Comparison of ENCODE assay signal across 9 cellular contexts in the genomic region with DNA sequence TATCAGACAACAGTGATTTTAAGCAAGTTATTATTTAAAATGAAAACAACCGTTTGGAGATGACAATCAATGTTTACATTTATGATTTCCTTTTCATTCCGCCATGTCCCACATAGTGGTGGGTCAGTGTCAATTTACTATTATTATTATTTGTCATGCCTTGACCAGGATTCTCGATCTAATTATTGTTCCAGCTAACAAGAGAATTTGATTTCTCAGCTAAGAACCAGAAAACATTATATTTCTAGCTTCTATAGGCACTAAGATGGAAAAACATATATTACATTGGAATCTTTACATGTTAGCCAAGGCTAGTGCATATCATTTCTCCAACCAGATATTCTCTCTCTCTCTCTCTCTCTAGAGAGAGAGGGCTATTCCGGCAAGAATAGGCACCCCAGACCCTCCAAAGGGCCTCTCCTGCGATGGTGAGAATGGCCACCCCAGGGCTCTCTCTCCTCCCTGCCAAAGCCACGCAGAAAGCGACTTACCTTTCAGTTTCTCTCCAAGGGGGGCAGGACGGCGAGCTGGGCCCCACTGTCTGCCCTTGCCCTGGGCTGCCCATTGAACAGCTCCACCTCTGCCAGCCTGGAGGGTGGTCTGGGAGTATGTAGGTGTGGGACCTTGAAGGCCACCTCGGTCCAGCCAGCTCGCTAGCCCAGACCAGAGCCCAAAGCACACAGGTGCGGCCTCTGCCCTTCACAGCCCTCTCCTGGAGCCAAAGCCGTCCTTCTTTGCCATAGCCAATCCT. TPM values are rescaled to one million over a fixed set of nuclear protein-coding genes. Genes with fewer than 3 reads are reported as not detected.
DNase-seq lines count a peak whose midpoint lies in the region; ATAC-seq lines count a peak whose summit lies in the region.
"Had no signal": no experiment of that assay in that cellular context is flagged by ENCODE, and none has a peak within 500 bp of the region (broad histone marks: within the 10 kb centered on the region; RNA-seq: fewer than 3 reads in every experiment).

No MANE protein-coding gene starts in this region.

- H3K9me3 Mint-ChIP-seq in dendritic cell treated with granulocyte-macrophage colony-stimulating factor and Interleukin-4, amounts not matched to agents 40 ng/mL and 50 ng/mL, for 4 days = no peaks in the 10 kb centered on the region

- no peaks in the 10 kb centered on the region for H4K20me1 ChIP-seq in Karpas-422 (ENCODE audit: insufficient read depth, low read depth, low read length)

- DNase-seq in Daoy (ENCODE audit: low read depth) (peak; percentile 57), Karpas-422 (peak; percentile 69), posterior vena cava (ENCODE audit: low spot score) (peak; percentile 81), H7 (no peak), GF-D8 (lab: John Stamatoyannopoulos, UW) (no peak)

- peak overlapping the region; percentile 88 for H3K4me2 ChIP-seq in Karpas-422 (ENCODE audit: low read depth, low read length, poor library complexity, severe bottlenecking)

- peak overlapping the region; percentile 84 for H3K9ac ChIP-seq in Karpas-422 (ENCODE audit: low read length)

- peaks cover 37% of the 10 kb centered on the region for H3K79me2 ChIP-seq in Karpas-422 (ENCODE audit: low read length)

- H3K4me3 ChIP-seq in Karpas-422 (ENCODE audit: low read length) = peak overlapping the region; percentile 84
- H3K4me3 ChIP-seq in H7 (ENCODE audit: insufficient read depth, low read depth, low read length) = no peak overlapping the region

- H3K27ac ChIP-seq in Karpas-422 (ENCODE audit: low read length) = 0 out of 2 replicates have a peak overlapping the region, but pooled peaks have one; percentile 16

- H3K4me1 ChIP-seq in Karpas-422 (ENCODE audit: low read length) = peaks cover 39% of the 10 kb centered on the region

- H3K27ac Mint-ChIP-seq in dendritic cell treated with granulocyte-macrophage colony-stimulating factor and Interleukin-4, amounts not matched to agents 40 ng/mL and 50 ng/mL, for 4 days = no peak overlapping the region

- H3K36me3 ChIP-seq in Karpas-422 (ENCODE audit: insufficient read depth, low read length) (peaks cover 7% of the 10 kb centered on the region; the same call in 1 of the 2 replicates), H7 (replicated peaks; ENCODE audit: control insufficient read depth, insufficient read depth, low read length) (no peaks in the 10 kb centered on the region)

- peak overlapping the region; percentile 70 for H3K4me3 Mint-ChIP-seq in dendritic cell treated with granulocyte-macrophage colony-stimulating factor and Interleukin-4, amounts not matched to agents 40 ng/mL and 50 ng/mL, for 4 days

- no peaks in the 10 kb centered on the region for H3K9me3 ChIP-seq in Karpas-422 (ENCODE audit: low read length)

- H3K9me2 ChIP-seq in Karpas-422 (replicated peaks; ENCODE audit: insufficient read depth, low read length) = no peaks in the 10 kb centered on the region

- intact Hi-C loops in dendritic cell treated with granulocyte-macrophage colony-stimulating factor and Interleukin-4, amounts not matched to agents 40 ng/mL and 50 ng/mL, for 4 days (cut with micrococcal nuclease) = loop anchor here (5.0 to 10.0 kb wide), 2 partner anchors 55 to 288 kb away; partner anchors contain the start of genes HOXA1 and SKAP2
- intact Hi-C loops in posterior vena cava (cut with DNase I) = loop anchor here in 1 of 2 donors (10.0 kb wide), 1 partner anchor 955 kb away; no protein-coding TSS in a partner anchor

- ATAC-seq in HG03045 (IDR thresholded peaks at IDR 0.05; ENCODE audit: unreplicated experiment) = no peak
- ATAC-seq in HG02938 (IDR thresholded peaks at IDR 0.05; ENCODE audit: unreplicated experiment) = no peak

- no peaks in the 10 kb centered on the region for H3K27me3 ChIP-seq in Karpas-422 (ENCODE audit: low read length)
- H3K27me3 ChIP-seq in H7 (ENCODE audit: control insufficient read depth, insufficient read depth, low read length) = peaks cover 100% of the 10 kb centered on the region

- H3K4me1 Mint-ChIP-seq in dendritic cell treated with granulocyte-macrophage colony-stimulating factor and Interleukin-4, amounts not matched to agents 40 ng/mL and 50 ng/mL, for 4 days (ENCODE audit: low read depth) = peaks cover 57% of the 10 kb centered on the region

- no peaks in the 10 kb centered on the region for H3K36me3 Mint-ChIP-seq in dendritic cell treated with granulocyte-macrophage colony-stimulating factor and Interleukin-4, amounts not matched to agents 40 ng/mL and 50 ng/mL, for 4 days (ENCODE audit: low read depth)

- peaks cover 98% of the 10 kb centered on the region for H3K27me3 Mint-ChIP-seq in dendritic cell treated with granulocyte-macrophage colony-stimulating factor and Interleukin-4, amounts not matched to agents 40 ng/mL and 50 ng/mL, for 4 days

- H2AFZ ChIP-seq in Karpas-422 (ENCODE audit: low read length) = peak overlapping the region; percentile 91

RNA-seq across cellular contexts. Expression of gene HOXA3, which starts 2.4 kb away (rescaled TPM):
- total RNA-seq in Daoy (2014; rRNA removed; shearing (Covaris generic)) = 12.4 and 16.8 TPM in 2 replicates
- 1.3 TPM in 2 replicates for total RNA-seq in Karpas-422 (2014; rRNA removed; shearing (Covaris generic); ENCODE audit: low replicate concordance)
- 1 to 10 TPM; 7.2 to 9.3 TPM for total RNA-seq in posterior vena cava
- not detected in 2 replicates for total RNA-seq in H7 (2014; rRNA removed; shearing (Covaris generic))
- total RNA-seq: frontal cortex had no signal

RNA-seq across cellular contexts. Expression of gene HOXA6, which starts 2.4 kb away (rescaled TPM):
- total RNA-seq in Daoy (2014; rRNA removed; shearing (Covaris generic)) = 0.92 and 4.2 TPM in 2 replicates
- 3.4 and 8.4 TPM in 2 replicates for total RNA-seq in Karpas-422 (2014; rRNA removed; shearing (Covaris generic); ENCODE audit: low replicate concordance)
- total RNA-seq in posterior vena cava = 1 to 10 TPM; 8.6 to 9.1 TPM
- total RNA-seq in H7 (2014; rRNA removed; shearing (Covaris generic)) = not detected in 2 replicates
- total RNA-seq: frontal cortex had no signal

RNA-seq across cellular contexts. Expression of gene HOXA7, which starts 6.5 kb away (rescaled TPM):
- 21.7 and 24.4 TPM in 2 replicates for total RNA-seq in Daoy (2014; rRNA removed; shearing (Covaris generic))
- total RNA-seq in Karpas-422 (2014; rRNA removed; shearing (Covaris generic); ENCODE audit: low replicate concordance) = 7.5 and 10.2 TPM in 2 replicates
- 1 to 10 TPM; 6.2 to 6.7 TPM for total RNA-seq in posterior vena cava
- total RNA-seq in H7 (2014; rRNA removed; shearing (Covaris generic)) = not detected in 2 replicates
- total RNA-seq: frontal cortex had no signal

RNA-seq across cellular contexts. Expression of gene HOXA5, which starts 6.5 kb away (rescaled TPM):
- 22.6 and 41.1 TPM in 2 replicates for total RNA-seq in Daoy (2014; rRNA removed; shearing (Covaris generic))
- total RNA-seq in Karpas-422 (2014; rRNA removed; shearing (Covaris generic); ENCODE audit: low replicate concordance) = 3.6 and 4.1 TPM in 2 replicates
- total RNA-seq in posterior vena cava = 10 to 100 TPM; 11.3 to 17.6 TPM
- total RNA-seq in H7 (2014; rRNA removed; shearing (Covaris generic)) = not detected in 2 replicates
- total RNA-seq: frontal cortex had no signal

RNA-seq across cellular contexts. Expression of gene HOXA9, which starts 15.3 kb away (rescaled TPM):
- 1.8 TPM in 1 of 2 replicates, not detected in the other for total RNA-seq in Daoy (2014; rRNA removed; shearing (Covaris generic))
- not detected in 2 replicates for total RNA-seq in Karpas-422 (2014; rRNA removed; shearing (Covaris generic); ENCODE audit: low replicate concordance)
- 1 to 10 TPM; 7.4 TPM for total RNA-seq in posterior vena cava
- not detected in 2 replicates for total RNA-seq in H7 (2014; rRNA removed; shearing (Covaris generic))
- total RNA-seq: frontal cortex had no signal

Comparison
In these comparisons a context has a peak if more than half of its experiments do, and no peak if none do; other contexts are left out.
1. DNase-seq: peak in Daoy (single experiment), Karpas-422 (single experiment) and posterior vena cava (single experiment); none in H7 (single experiment) and GF-D8 (single experiment).